Comparison of ENCODE assay signal across 1 cellular context in genomic region chr7:6273380-6273837, GRCh38.
TF ChIP-seq lines count a peak whose summit lies in the region.

No MANE protein-coding gene starts in this region.

TF ChIP-seq in GM23338, 12 proteins besides CTCF, POLR2A, EP300 and RAD21 (continued from another document):
- no peak for TF ChIP-seq ZNF462 (CRISPR knock-in tag; IDR thresholded peaks at IDR 0.05)
- TF ChIP-seq ETS1 (IDR thresholded peaks at IDR 0.05): no peak
- TF ChIP-seq ZNF114 (CRISPR knock-in tag; IDR thresholded peaks at IDR 0.05): no peak
- TF ChIP-seq STAT1 (IDR thresholded peaks at IDR 0.05; ENCODE audit: unreplicated experiment): no peak
- TF ChIP-seq REST (IDR thresholded peaks at IDR 0.05; ENCODE audit: unreplicated experiment): no peak
TF ChIP-seq in GM23338: peak in this region for 0.
